27 cellular contexts compared by ENCODE assay signal in the genomic region with DNA sequence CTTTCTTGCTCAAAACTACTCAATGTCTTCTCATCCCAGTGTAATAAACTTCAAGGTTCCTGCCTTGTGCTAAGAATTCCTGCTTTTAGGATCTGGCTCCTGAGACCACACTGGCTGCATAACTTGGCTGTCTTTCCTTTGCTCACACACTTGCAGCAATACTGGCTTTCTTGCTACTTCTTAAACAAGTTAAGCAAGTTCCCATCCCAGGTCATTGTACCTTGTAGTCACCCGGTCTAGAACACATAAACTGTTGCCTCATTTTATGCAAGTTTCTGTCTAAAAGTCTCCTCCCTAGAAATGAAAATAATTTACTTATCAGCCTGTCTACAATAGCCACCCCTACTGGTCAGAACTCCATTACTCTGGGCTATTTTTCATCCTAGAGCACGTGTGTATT.
"Had no signal": no experiment of that assay in that cellular context is flagged by ENCODE, and none has a peak within 500 bp of the region (broad histone marks: within the 10 kb centered on the region; RNA-seq: fewer than 3 reads in every experiment).

No MANE protein-coding gene starts in this region.

- ATAC-seq: naive thymus-derived CD8-positive, alpha-beta T cell; natural killer cell treated with Interleukin-12 subunit alpha and Interleukin-12 subunit beta and Interleukin-15 and Interleukin-18, amount 100 ng/mL, for 72 hours; pancreas; right cardiac atrium; right lobe of liver; stimulated activated effector memory CD8-positive, alpha-beta T cell treated with anti-CD3 and anti-CD28 coated beads, Interleukin-12 subunit alpha, Interleukin-12 subunit beta, amount 100 ng/mL, for 72 hours; stimulated activated naive B cell treated with anti-CD40 and anti-IgM and Interleukin-4, amounts not matched to agents 10 μg/mL and 1 μg/mL and 100 μg/mL, for 72 hours had no signal

- H3K36me3 Mint-ChIP-seq: naive thymus-derived CD8-positive, alpha-beta T cell; natural killer cell treated with Interleukin-12 subunit alpha and Interleukin-12 subunit beta and Interleukin-15 and Interleukin-18, amount 100 ng/mL, for 72 hours; stimulated activated effector memory CD8-positive, alpha-beta T cell treated with anti-CD3 and anti-CD28 coated beads, Interleukin-12 subunit alpha, Interleukin-12 subunit beta, amount 100 ng/mL, for 72 hours; stimulated activated naive B cell treated with anti-CD40 and anti-IgM and Interleukin-4, amounts not matched to agents 10 μg/mL and 1 μg/mL and 100 μg/mL, for 72 hours had no signal

- H3K27me3 Mint-ChIP-seq: naive thymus-derived CD8-positive, alpha-beta T cell; natural killer cell treated with Interleukin-12 subunit alpha and Interleukin-12 subunit beta and Interleukin-15 and Interleukin-18, amount 100 ng/mL, for 72 hours; stimulated activated naive B cell treated with anti-CD40 and anti-IgM and Interleukin-4, amounts not matched to agents 10 μg/mL and 1 μg/mL and 100 μg/mL, for 72 hours; stimulated activated naive CD8-positive, alpha-beta T cell treated with anti-CD3 and anti-CD28 coated beads, Interleukin-15, Interleukin-2, amounts not matched to agents 100 ng/mL and 50 ng/mL, for 24 hours had no signal

- H3K4me1 ChIP-seq: pancreas, prostate gland, right lobe of liver, sigmoid colon, stomach, thyroid gland, tibial nerve, upper lobe of left lung, uterus had no signal

- H3K27ac Mint-ChIP-seq: naive thymus-derived CD8-positive, alpha-beta T cell; natural killer cell treated with Interleukin-12 subunit alpha and Interleukin-12 subunit beta and Interleukin-15 and Interleukin-18, amount 100 ng/mL, for 72 hours; nephron progenitor cell; stimulated activated effector memory CD8-positive, alpha-beta T cell treated with anti-CD3 and anti-CD28 coated beads, Interleukin-12 subunit alpha, Interleukin-12 subunit beta, amount 100 ng/mL, for 72 hours; stimulated activated naive B cell treated with anti-CD40 and anti-IgM and Interleukin-4, amounts not matched to agents 10 μg/mL and 1 μg/mL and 100 μg/mL, for 72 hours; stimulated activated naive CD8-positive, alpha-beta T cell treated with anti-CD3 and anti-CD28 coated beads, Interleukin-15, Interleukin-2, amounts not matched to agents 100 ng/mL and 50 ng/mL, for 24 hours had no signal

- H3K36me3 ChIP-seq: neutrophil, pancreas, prostate gland, right lobe of liver, sigmoid colon, stomach, thoracic aorta, thyroid gland, tibial nerve, upper lobe of left lung, uterus had no signal

- DNase-seq: naive thymus-derived CD8-positive, alpha-beta T cell; nephron progenitor cell; nucleus accumbens; pancreas; right cardiac atrium; right lobe of liver; sigmoid colon; small intestine; stimulated activated CD4-positive, alpha-beta T cell treated with anti-CD3 and anti-CD28 coated beads, Interleukin-15, amount 100 ng/mL, for 24 hours; stimulated activated CD4-positive, alpha-beta T cell treated with anti-CD3 and anti-CD28 coated beads, Interleukin-2, amount 100 ng/mL, for 24 hours; stimulated activated CD4-positive, alpha-beta T cell treated with anti-CD3 and anti-CD28 coated beads, Interleukin-2, amount 100 ng/mL, for 48 hours; stimulated activated CD4-positive, alpha-beta T cell treated with anti-CD3 and anti-CD28 coated beads, Interleukin-4, amount 100 ng/mL, for 24 hours; stimulated activated naive B cell treated with anti-CD40 and anti-IgM and Interleukin-4, amounts not matched to agents 10 μg/mL and 1 μg/mL and 100 μg/mL, for 72 hours; stimulated activated naive CD4-positive, alpha-beta T cell treated with Interleukin-2 at 50 U/mL for 16 hours; stomach; thyroid gland; trophoblast cell; upper lobe of left lung; uterus had no signal

- H3K4me1 Mint-ChIP-seq: naive thymus-derived CD8-positive, alpha-beta T cell; nephron progenitor cell; neural crest cell; stimulated activated effector memory CD8-positive, alpha-beta T cell treated with anti-CD3 and anti-CD28 coated beads, Interleukin-12 subunit alpha, Interleukin-12 subunit beta, amount 100 ng/mL, for 72 hours; stimulated activated naive B cell treated with anti-CD40 and anti-IgM and Interleukin-4, amounts not matched to agents 10 μg/mL and 1 μg/mL and 100 μg/mL, for 72 hours had no signal

- H3K27ac ChIP-seq: neutrophil, pancreas, prostate gland, right lobe of liver, sigmoid colon, stomach, thoracic aorta, thyroid gland, tibial nerve, upper lobe of left lung, uterus had no signal

- H3K9me3 Mint-ChIP-seq: nephron progenitor cell; neural crest cell; stimulated activated naive B cell treated with anti-CD40 and anti-IgM and Interleukin-4, amounts not matched to agents 10 μg/mL and 1 μg/mL and 100 μg/mL, for 72 hours; stimulated activated naive CD8-positive, alpha-beta T cell treated with anti-CD3 and anti-CD28 coated beads, Interleukin-15, Interleukin-2, amounts not matched to agents 100 ng/mL and 50 ng/mL, for 24 hours had no signal

- H3K4me3 ChIP-seq: pancreas, prostate gland, right lobe of liver, sigmoid colon, stomach, thoracic aorta, thyroid gland, tibial nerve, upper lobe of left lung, uterus had no signal

- H3K27me3 ChIP-seq: neutrophil, pancreas, right lobe of liver, sigmoid colon, stomach, thyroid gland, tibial nerve, upper lobe of left lung, uterus had no signal

- H3K4me3 Mint-ChIP-seq: naive thymus-derived CD8-positive, alpha-beta T cell; natural killer cell treated with Interleukin-12 subunit alpha and Interleukin-12 subunit beta and Interleukin-15 and Interleukin-18, amount 100 ng/mL, for 72 hours; nephron progenitor cell; neural crest cell; stimulated activated effector memory CD8-positive, alpha-beta T cell treated with anti-CD3 and anti-CD28 coated beads, Interleukin-12 subunit alpha, Interleukin-12 subunit beta, amount 100 ng/mL, for 72 hours; stimulated activated naive B cell treated with anti-CD40 and anti-IgM and Interleukin-4, amounts not matched to agents 10 μg/mL and 1 μg/mL and 100 μg/mL, for 72 hours; stimulated activated naive CD8-positive, alpha-beta T cell treated with anti-CD3 and anti-CD28 coated beads, Interleukin-15, Interleukin-2, amounts not matched to agents 100 ng/mL and 50 ng/mL, for 24 hours had no signal
